13 cellular contexts compared by ENCODE assay signal in the genomic region with DNA sequence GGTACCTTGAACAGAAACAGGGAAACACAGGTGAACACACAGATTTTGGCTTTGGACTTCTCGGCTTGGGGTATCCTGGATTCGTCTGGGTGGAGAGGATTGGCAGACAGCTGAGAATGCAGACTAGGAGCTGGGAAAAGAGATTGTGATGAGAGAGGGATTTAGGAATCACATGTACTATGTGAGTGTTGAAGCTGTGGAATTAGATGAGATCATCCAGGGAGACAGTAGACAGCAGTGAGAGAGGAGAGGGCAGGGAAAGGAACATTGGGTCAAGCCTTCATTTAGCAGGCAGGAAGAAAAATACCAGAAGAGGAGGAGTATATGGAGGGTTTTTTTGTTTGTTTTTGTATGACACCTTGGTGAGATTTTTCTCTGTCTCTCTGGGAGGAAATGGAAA.
DNase-seq lines count a peak whose midpoint lies in the region; ATAC-seq and TF ChIP-seq lines count a peak whose summit lies in the region.
"Had no signal": no experiment of that assay in that cellular context is flagged by ENCODE, and none has a peak within 500 bp of the region (broad histone marks: within the 10 kb centered on the region; RNA-seq: fewer than 3 reads in every experiment).

No MANE protein-coding gene starts in this region.

- no TSS peak for BruUV-seq in mammary epithelial cell (replicated peaks; lab: Mats Ljungman, UMichigan)
- BruUV-seq in MCF 10A (replicated peaks; lab: Mats Ljungman, UMichigan) = no TSS peak

- no peaks in the 10 kb centered on the region for H3K4me1 ChIP-seq in mammary epithelial cell (ENCODE audit: insufficient read depth, low read length)
- peaks cover 0 to 2% of the 10 kb centered on the region in 2 donors for H3K4me1 ChIP-seq in muscle layer of duodenum (ENCODE audit: control insufficient read depth in 1 of 2, insufficient read depth in 2 of 2, low read length in 2 of 2)
- H3K4me1 ChIP-seq: breast epithelium had no signal

- H3K27me3 Mint-ChIP-seq in MCF 10A (ENCODE audit: insufficient read depth, unreplicated experiment) (no peaks in the 10 kb centered on the region), osteocyte (ENCODE audit: unreplicated experiment) (no peaks in the 10 kb centered on the region)
- H3K27me3 Mint-ChIP-seq: T-helper 17 cell had no signal

- no peak for TF ChIP-seq CTCF in mammary epithelial cell (conservative IDR thresholded peaks at IDR 0.05 in 1 of 2, IDR thresholded peaks at IDR 0.05 in 1 of 2; ENCODE audit: extremely low read depth in 1 of 2, insufficient read depth in 1 of 2, low read depth in 1 of 2, low read length in 2 of 2)
- no peak for TF ChIP-seq CTCF in MCF 10A (IDR thresholded peaks at IDR 0.05; ENCODE audit: unreplicated experiment)
- TF ChIP-seq CTCF in osteocyte (IDR thresholded peaks at IDR 0.05) = no peak

- 100% methylated on average over 2 of the region's 2 CpGs for WGBS in mammary epithelial cell (ENCODE audit: low coverage, missing lambda C conversion rate)

- H3K79me2 ChIP-seq in mammary epithelial cell (ENCODE audit: insufficient read depth, low read length) = no peaks in the 10 kb centered on the region

- no peaks in the 10 kb centered on the region for H3K9me3 Mint-ChIP-seq in MCF 10A (ENCODE audit: unreplicated experiment)
- H3K9me3 Mint-ChIP-seq in osteocyte (ENCODE audit: unreplicated experiment) = no peaks in the 10 kb centered on the region

- in situ Hi-C loops in mammary epithelial cell (cut with MboI; ENCODE audit: low sequenced_read_pairs in 2 of 2) = loop anchor here in 1 of 2 donors (10.0 to 25.0 kb wide), 3 partner anchors 135 to 328 kb away; partner anchors contain the start of gene TBL1XR1

- H2AFZ ChIP-seq in mammary epithelial cell (ENCODE audit: low read depth, low read length) = peak overlapping the region; percentile 46

- no peak overlapping the region for H3K4me2 ChIP-seq in mammary epithelial cell (ENCODE audit: insufficient read depth, low read depth, low read length)

- H3K9me3 ChIP-seq in mammary epithelial cell (replicated peaks; ENCODE audit: insufficient read depth, low read length) = peaks cover 19% of the 10 kb centered on the region
- H3K9me3 ChIP-seq in muscle layer of duodenum (ENCODE audit: control insufficient read depth in 1 of 2, low read length in 2 of 2) = no peaks in the 10 kb centered on the region
- H3K9me3 ChIP-seq: breast epithelium, ovary had no signal

- intact Hi-C loops in mammary epithelial cell (cut with micrococcal nuclease) = no loop called here
- intact Hi-C loops in MCF 10A (cut with micrococcal nuclease) = no loop called here

- DNase-seq in mammary epithelial cell = no peak
- no peak for DNase-seq in MCF 10A (ENCODE audit: unreplicated experiment)
- DNase-seq in fibroblast of the conjunctiva (ENCODE audit: low read depth) = peak; percentile 67
- DNase-seq in NCI-H2171 treated with DMSO at 0.1 percent for 48 hours (lab: John Stamatoyannopoulos, UW) = no peak
- no peak for DNase-seq in osteocyte (ENCODE audit: extremely low spot score, unreplicated experiment)
- no peak for DNase-seq in NOMO-1 treated with dmso at 0.1 percent for 144 hours (lab: John Stamatoyannopoulos, UW; ENCODE audit: unreplicated experiment)
- DNase-seq: MV-4-11; NK-92 treated with Interleukin-12 subunit alpha and Interleukin-12 subunit beta, amount 100 ng/mL, for 24 hours; T-helper 17 cell had no signal

- H3K27me3 ChIP-seq in mammary epithelial cell (ENCODE audit: insufficient read depth, low read length) = no peaks in the 10 kb centered on the region
- no peaks in the 10 kb centered on the region for H3K27me3 ChIP-seq in muscle layer of duodenum (ENCODE audit: low read depth, low read length)
- H3K27me3 ChIP-seq: breast epithelium, ovary had no signal

- H3K4me1 Mint-ChIP-seq in MCF 10A (ENCODE audit: insufficient read depth, unreplicated experiment) (peaks cover 4% of the 10 kb centered on the region), osteocyte (ENCODE audit: unreplicated experiment) (peaks cover 27% of the 10 kb centered on the region)

- no peaks in the 10 kb centered on the region for H3K36me3 ChIP-seq in mammary epithelial cell (ENCODE audit: insufficient read depth, low read length)
- H3K36me3 ChIP-seq in muscle layer of duodenum (ENCODE audit: control insufficient read depth in 1 of 2, insufficient read depth in 2 of 2, low read length in 2 of 2) = no peaks in the 10 kb centered on the region
- H3K36me3 ChIP-seq: breast epithelium, ovary had no signal

- CTCF ChIA-PET in mammary epithelial cell (lab: Charles Lee; ENCODE audit: low non-redundant PET) = no interaction called here
- CTCF ChIA-PET in MCF 10A (lab: Yijun Ruan, JAX) = no interaction called here

- H3K4me3 Mint-ChIP-seq in MCF 10A (ENCODE audit: unreplicated experiment) (no peak overlapping the region), osteocyte (ENCODE audit: unreplicated experiment) (no peak overlapping the region)
- H3K4me3 Mint-ChIP-seq: T-helper 17 cell had no signal

- H3K4me3 ChIP-seq in mammary epithelial cell (replicated peaks in 1 of 3; ENCODE audit: insufficient read depth in 1 of 3, low read depth in 2 of 3, low read length in 3 of 3) = no peak overlapping the region
- H3K4me3 ChIP-seq in muscle layer of duodenum (ENCODE audit: low read depth in 1 of 2, low read length in 2 of 2) = no peak overlapping the region
- H3K4me3 ChIP-seq: breast epithelium, ovary had no signal

- dilution Hi-C loops in mammary epithelial cell (cut with HindIII; ENCODE audit: low sequenced_read_pairs) = no loop called here

- no peak overlapping the region for H3K9ac ChIP-seq in mammary epithelial cell (ENCODE audit: insufficient read depth, low read length)

- POLR2A ChIA-PET in MCF 10A (lab: Yijun Ruan, JAX) = no interaction called here

- no peak for ATAC-seq in HG02610 (IDR thresholded peaks at IDR 0.05; ENCODE audit: unreplicated experiment)
- ATAC-seq: T-helper 17 cell had no signal

- H3K27ac ChIP-seq in mammary epithelial cell (ENCODE audit: insufficient read depth, low read depth, low read length) (no peak overlapping the region), muscle layer of duodenum (ENCODE audit: low read length) (peak overlapping the region; percentile 90)
- H3K27ac ChIP-seq: breast epithelium had no signal

- no peak overlapping the region for H3K27ac Mint-ChIP-seq in MCF 10A (ENCODE audit: low read depth, unreplicated experiment)
- no peak overlapping the region for H3K27ac Mint-ChIP-seq in osteocyte (ENCODE audit: unreplicated experiment)
- H3K27ac Mint-ChIP-seq: T-helper 17 cell had no signal

- no peaks in the 10 kb centered on the region for H3K36me3 Mint-ChIP-seq in MCF 10A (ENCODE audit: insufficient read depth, unreplicated experiment)
- peaks cover 3% of the 10 kb centered on the region for H3K36me3 Mint-ChIP-seq in osteocyte (ENCODE audit: unreplicated experiment)

- H4K20me1 ChIP-seq in mammary epithelial cell (ENCODE audit: insufficient read depth, low read length) = no peaks in the 10 kb centered on the region
